In genomic region chr13:112796190-112796915, GRCh38 we compare ENCODE assay signal across 19 cellular contexts.
"Had no signal": no experiment of that assay in that cellular context is flagged by ENCODE, and none has a peak within 500 bp of the region (broad histone marks: within the 10 kb centered on the region; RNA-seq: fewer than 3 reads in every experiment).

No MANE protein-coding gene starts in this region.

- H3K9me3 ChIP-seq: testis had no signal

- H3K27me3 ChIP-seq: cardiac muscle cell, foreskin keratinocyte, testis had no signal

- H3K27ac Mint-ChIP-seq: activated naive CD8-positive, alpha-beta T cell treated with anti-CD3 and anti-CD28 coated beads for 36 hours; activated T-helper 1 cell treated with anti-CD3 and anti-CD28 coated beads, Interleukin-12 subunit alpha, Interleukin-12 subunit beta, Interleukin-2, Interleukin-4 antibody, amounts not matched to agents 30 ng/mL and 10 ng/mL and 1 ng/mL, durations not matched to agents 14 hours and 24 hours and 36 hours; stimulated activated effector memory CD8-positive, alpha-beta T cell treated with anti-CD3 and anti-CD28 coated beads, Interleukin-12 subunit alpha, Interleukin-12 subunit beta, amount 100 ng/mL, for 72 hours; T-helper 1 cell treated with Interleukin-12 subunit alpha and Interleukin-12 subunit beta and Interleukin-4 antibody, amounts not matched to agents 30 μg/mL and 1 μg/mL, for 36 hours had no signal

- H3K27me3 Mint-ChIP-seq: activated naive CD8-positive, alpha-beta T cell treated with anti-CD3 and anti-CD28 coated beads for 36 hours had no signal

- DNase-seq: activated CD4-positive, CD25-positive, alpha-beta regulatory T cell treated with anti-CD3 and anti-CD28 coated beads, Interleukin-2, amount 50 U/mL, for 72 hours; activated gamma-delta T cell treated with Interleukin-2 at 50 U/mL for 16 hours; activated naive CD8-positive, alpha-beta T cell treated with anti-CD3 and anti-CD28 coated beads for 36 hours; activated T-cell treated with anti-CD3 and anti-CD28 coated beads for 4 hours; amygdala; dermis blood vessel endothelial cell; foreskin keratinocyte; hippocampal formation; left colon; mammary epithelial cell; occipital lobe; stimulated activated CD4-positive, alpha-beta T cell treated with anti-CD3 and anti-CD28 coated beads, Interleukin-4, amount 100 ng/mL, for 24 hours; testis had no signal

- H3K36me3 ChIP-seq: cardiac muscle cell had no signal

- H3K4me3 Mint-ChIP-seq: activated naive CD8-positive, alpha-beta T cell treated with anti-CD3 and anti-CD28 coated beads for 36 hours; activated T-helper 1 cell treated with anti-CD3 and anti-CD28 coated beads, Interleukin-12 subunit alpha, Interleukin-12 subunit beta, Interleukin-2, Interleukin-4 antibody, amounts not matched to agents 30 ng/mL and 10 ng/mL and 1 ng/mL, durations not matched to agents 14 hours and 24 hours and 36 hours; stimulated activated effector memory CD8-positive, alpha-beta T cell treated with anti-CD3 and anti-CD28 coated beads, Interleukin-12 subunit alpha, Interleukin-12 subunit beta, amount 100 ng/mL, for 72 hours; T-helper 1 cell treated with Interleukin-12 subunit alpha and Interleukin-12 subunit beta and Interleukin-4 antibody, amounts not matched to agents 30 μg/mL and 1 μg/mL, for 36 hours had no signal

- H3K27ac ChIP-seq: cardiac muscle cell, epithelial cell of prostate, foreskin keratinocyte, testis had no signal

- H3K4me1 Mint-ChIP-seq: stimulated activated effector memory CD8-positive, alpha-beta T cell treated with anti-CD3 and anti-CD28 coated beads, Interleukin-12 subunit alpha, Interleukin-12 subunit beta, amount 100 ng/mL, for 72 hours had no signal

- H3K4me1 ChIP-seq: foreskin keratinocyte, testis had no signal

- H3K4me3 ChIP-seq: cardiac muscle cell, testis had no signal

- H3K36me3 Mint-ChIP-seq: stimulated activated effector memory CD8-positive, alpha-beta T cell treated with anti-CD3 and anti-CD28 coated beads, Interleukin-12 subunit alpha, Interleukin-12 subunit beta, amount 100 ng/mL, for 72 hours had no signal

- ATAC-seq: foreskin keratinocyte; left colon; sciatic nerve; stimulated activated effector memory CD8-positive, alpha-beta T cell treated with anti-CD3 and anti-CD28 coated beads, Interleukin-12 subunit alpha, Interleukin-12 subunit beta, amount 100 ng/mL, for 72 hours had no signal
